Comparison of ENCODE assay signal across 1 cellular context in the genomic region with DNA sequence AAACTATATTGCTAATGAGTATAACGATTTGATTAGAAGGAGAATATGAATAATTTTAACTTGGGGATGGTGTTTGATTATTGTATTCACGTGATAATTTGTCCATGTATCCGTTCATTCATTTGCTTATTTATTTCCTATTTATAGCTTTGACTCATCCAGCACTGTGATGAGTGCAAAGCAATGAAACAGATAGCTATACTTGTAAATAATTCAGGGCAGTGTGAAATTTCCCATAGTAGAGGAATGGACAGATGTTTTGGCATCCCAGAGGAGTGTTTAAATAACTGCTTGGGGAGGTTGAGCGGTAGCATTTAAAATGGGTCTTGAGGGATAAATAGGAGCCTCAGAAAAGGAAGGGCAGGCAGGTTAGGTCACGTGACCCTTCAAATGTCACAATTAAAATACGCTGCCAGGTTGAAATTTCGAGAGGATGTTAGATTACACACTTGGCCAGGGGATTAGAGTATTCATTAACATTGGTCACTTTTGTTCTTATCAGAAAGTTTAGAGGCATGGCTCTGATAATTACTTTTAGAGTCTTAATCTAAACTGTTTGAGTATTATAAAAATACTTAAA.
TF ChIP-seq lines count a peak whose summit lies in the region.

No MANE protein-coding gene starts in this region.

TF ChIP-seq in GM12878, 131 proteins besides CTCF, POLR2A, EP300 and RAD21:
- TF ChIP-seq TBL1XR1 (IDR thresholded peaks at IDR 0.05; ENCODE audit: low read depth, low read length) (no peak), RAD51 (IDR thresholded peaks at IDR 0.05) (peak; percentile 53; the same call in 1 of the 2 replicates), BHLHE40 (IDR thresholded peaks at IDR 0.05; ENCODE audit: borderline replicate concordance in 1 of 2, low read depth in 2 of 2, low read length in 1 of 2) (no peak)
- TF ChIP-seq, protein P1, sequence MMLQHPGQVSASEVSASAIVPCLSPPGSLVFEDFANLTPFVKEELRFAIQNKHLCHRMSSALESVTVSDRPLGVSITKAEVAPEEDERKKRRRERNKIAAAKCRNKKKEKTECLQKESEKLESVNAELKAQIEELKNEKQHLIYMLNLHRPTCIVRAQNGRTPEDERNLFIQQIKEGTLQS (IDR thresholded peaks at IDR 0.05; ENCODE audit: borderline replicate concordance, extremely low read depth, low read depth, low read length): no peak
- TF ChIP-seq, protein P2, sequence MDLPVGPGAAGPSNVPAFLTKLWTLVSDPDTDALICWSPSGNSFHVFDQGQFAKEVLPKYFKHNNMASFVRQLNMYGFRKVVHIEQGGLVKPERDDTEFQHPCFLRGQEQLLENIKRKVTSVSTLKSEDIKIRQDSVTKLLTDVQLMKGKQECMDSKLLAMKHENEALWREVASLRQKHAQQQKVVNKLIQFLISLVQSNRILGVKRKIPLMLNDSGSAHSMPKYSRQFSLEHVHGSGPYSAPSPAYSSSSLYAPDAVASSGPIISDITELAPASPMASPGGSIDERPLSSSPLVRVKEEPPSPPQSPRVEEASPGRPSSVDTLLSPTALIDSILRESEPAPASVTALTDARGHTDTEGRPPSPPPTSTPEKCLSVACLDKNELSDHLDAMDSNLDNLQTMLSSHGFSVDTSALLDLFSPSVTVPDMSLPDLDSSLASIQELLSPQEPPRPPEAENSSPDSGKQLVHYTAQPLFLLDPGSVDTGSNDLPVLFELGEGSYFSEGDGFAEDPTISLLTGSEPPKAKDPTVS (IDR thresholded peaks at IDR 0.05; ENCODE audit: low read depth, low read length): no peak
- TF ChIP-seq, protein P3, sequence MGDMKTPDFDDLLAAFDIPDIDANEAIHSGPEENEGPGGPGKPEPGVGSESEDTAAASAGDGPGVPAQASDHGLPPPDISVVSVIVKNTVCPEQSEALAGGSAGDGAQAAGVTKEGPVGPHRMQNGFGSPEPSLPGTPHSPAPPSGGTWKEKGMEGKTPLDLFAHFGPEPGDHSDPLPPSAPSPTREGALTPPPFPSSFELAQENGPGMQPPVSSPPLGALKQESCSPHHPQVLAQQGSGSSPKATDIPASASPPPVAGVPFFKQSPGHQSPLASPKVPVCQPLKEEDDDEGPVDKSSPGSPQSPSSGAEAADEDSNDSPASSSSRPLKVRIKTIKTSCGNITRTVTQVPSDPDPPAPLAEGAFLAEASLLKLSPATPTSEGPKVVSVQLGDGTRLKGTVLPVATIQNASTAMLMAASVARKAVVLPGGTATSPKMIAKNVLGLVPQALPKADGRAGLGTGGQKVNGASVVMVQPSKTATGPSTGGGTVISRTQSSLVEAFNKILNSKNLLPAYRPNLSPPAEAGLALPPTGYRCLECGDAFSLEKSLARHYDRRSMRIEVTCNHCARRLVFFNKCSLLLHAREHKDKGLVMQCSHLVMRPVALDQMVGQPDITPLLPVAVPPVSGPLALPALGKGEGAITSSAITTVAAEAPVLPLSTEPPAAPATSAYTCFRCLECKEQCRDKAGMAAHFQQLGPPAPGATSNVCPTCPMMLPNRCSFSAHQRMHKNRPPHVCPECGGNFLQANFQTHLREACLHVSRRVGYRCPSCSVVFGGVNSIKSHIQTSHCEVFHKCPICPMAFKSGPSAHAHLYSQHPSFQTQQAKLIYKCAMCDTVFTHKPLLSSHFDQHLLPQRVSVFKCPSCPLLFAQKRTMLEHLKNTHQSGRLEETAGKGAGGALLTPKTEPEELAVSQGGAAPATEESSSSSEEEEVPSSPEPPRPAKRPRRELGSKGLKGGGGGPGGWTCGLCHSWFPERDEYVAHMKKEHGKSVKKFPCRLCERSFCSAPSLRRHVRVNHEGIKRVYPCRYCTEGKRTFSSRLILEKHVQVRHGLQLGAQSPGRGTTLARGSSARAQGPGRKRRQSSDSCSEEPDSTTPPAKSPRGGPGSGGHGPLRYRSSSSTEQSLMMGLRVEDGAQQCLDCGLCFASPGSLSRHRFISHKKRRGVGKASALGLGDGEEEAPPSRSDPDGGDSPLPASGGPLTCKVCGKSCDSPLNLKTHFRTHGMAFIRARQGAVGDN (IDR thresholded peaks at IDR 0.05): no peak
